Comparison of ENCODE assay signal across 11 cellular contexts in genomic region chr12:62251609-62251958, GRCh38. TPM values are rescaled to one million over a fixed set of nuclear protein-coding genes. Genes with fewer than 3 reads are reported as not detected.
DNase-seq lines count a peak whose midpoint lies in the region; ATAC-seq lines count a peak whose summit lies in the region.
"Had no signal": no experiment of that assay in that cellular context is flagged by ENCODE, and none has a peak within 500 bp of the region (broad histone marks: within the 10 kb centered on the region; RNA-seq: fewer than 3 reads in every experiment).

No MANE protein-coding gene starts in this region.

- peak overlapping the region; percentile 53 for H3K4me3 Mint-ChIP-seq in T-helper 1 cell treated with Interleukin-12 subunit alpha and Interleukin-12 subunit beta and Interleukin-4 antibody, amounts not matched to agents 30 μg/mL and 1 μg/mL, for 36 hours
- H3K4me3 Mint-ChIP-seq in natural killer cell treated with Interleukin-12 subunit alpha and Interleukin-12 subunit beta and Interleukin-15 and Interleukin-18, amount 100 ng/mL, for 72 hours = peak overlapping the region; percentile 53

- ATAC-seq in GM21717 (IDR thresholded peaks at IDR 0.05; ENCODE audit: unreplicated experiment) = peak; percentile 36
- peak; percentile 34 for ATAC-seq in HG03520 (IDR thresholded peaks at IDR 0.05; ENCODE audit: unreplicated experiment)
- no peak for ATAC-seq in natural killer cell treated with Interleukin-12 subunit alpha and Interleukin-12 subunit beta and Interleukin-15 and Interleukin-18, amount 100 ng/mL, for 72 hours
- ATAC-seq: A549 had no signal

- peak overlapping the region; percentile 98 for H3K27ac Mint-ChIP-seq in T-helper 1 cell treated with Interleukin-12 subunit alpha and Interleukin-12 subunit beta and Interleukin-4 antibody, amounts not matched to agents 30 μg/mL and 1 μg/mL, for 36 hours
- peak overlapping the region; percentile 56 to 63 for H3K27ac Mint-ChIP-seq in natural killer cell treated with Interleukin-12 subunit alpha and Interleukin-12 subunit beta and Interleukin-15 and Interleukin-18, amount 100 ng/mL, for 72 hours

- H3K9me3 Mint-ChIP-seq in T-helper 1 cell treated with Interleukin-12 subunit alpha and Interleukin-12 subunit beta and Interleukin-4 antibody, amounts not matched to agents 30 μg/mL and 1 μg/mL, for 36 hours = peaks cover 7% of the 10 kb centered on the region
- H3K9me3 Mint-ChIP-seq in natural killer cell treated with Interleukin-12 subunit alpha and Interleukin-12 subunit beta and Interleukin-15 and Interleukin-18, amount 100 ng/mL, for 72 hours = no peaks in the 10 kb centered on the region
- H3K9me3 Mint-ChIP-seq: naive B cell had no signal

- peaks cover 18% of the 10 kb centered on the region for H3K36me3 Mint-ChIP-seq in T-helper 1 cell treated with Interleukin-12 subunit alpha and Interleukin-12 subunit beta and Interleukin-4 antibody, amounts not matched to agents 30 μg/mL and 1 μg/mL, for 36 hours (ENCODE audit: low read depth)
- no peaks in the 10 kb centered on the region for H3K36me3 Mint-ChIP-seq in natural killer cell treated with Interleukin-12 subunit alpha and Interleukin-12 subunit beta and Interleukin-15 and Interleukin-18, amount 100 ng/mL, for 72 hours
- H3K36me3 Mint-ChIP-seq: naive B cell had no signal

- DNase-seq in T-helper 1 cell = no peak
- DNase-seq in natural killer cell treated with Interleukin-12 subunit alpha and Interleukin-12 subunit beta and Interleukin-15 and Interleukin-18, amount 100 ng/mL, for 72 hours (ENCODE audit: low spot score) = no peak
- DNase-seq in NCI-H1417 treated with DMSO at 0.1 percent for 48 hours (lab: John Stamatoyannopoulos, UW) = no peak
- no peak for DNase-seq in amniotic stem cell (lab: John Stamatoyannopoulos, UW)
- DNase-seq in GF-D8 (lab: John Stamatoyannopoulos, UW) = no peak
- DNase-seq: heart left ventricle, naive B cell had no signal

- H3K27me3 Mint-ChIP-seq in T-helper 1 cell treated with Interleukin-12 subunit alpha and Interleukin-12 subunit beta and Interleukin-4 antibody, amounts not matched to agents 30 μg/mL and 1 μg/mL, for 36 hours (ENCODE audit: low read depth) = no peaks in the 10 kb centered on the region
- no peaks in the 10 kb centered on the region for H3K27me3 Mint-ChIP-seq in natural killer cell treated with Interleukin-12 subunit alpha and Interleukin-12 subunit beta and Interleukin-15 and Interleukin-18, amount 100 ng/mL, for 72 hours

- peaks cover 34% of the 10 kb centered on the region for H3K4me1 Mint-ChIP-seq in T-helper 1 cell treated with Interleukin-12 subunit alpha and Interleukin-12 subunit beta and Interleukin-4 antibody, amounts not matched to agents 30 μg/mL and 1 μg/mL, for 36 hours (ENCODE audit: low read depth)
- peaks cover 18 to 24% of the 10 kb centered on the region in 2 donors for H3K4me1 Mint-ChIP-seq in natural killer cell treated with Interleukin-12 subunit alpha and Interleukin-12 subunit beta and Interleukin-15 and Interleukin-18, amount 100 ng/mL, for 72 hours (ENCODE audit: low read depth in 2 of 2)

RNA-seq across cellular contexts. Expression of gene USP15, which starts 8.6 kb away (rescaled TPM):
- 100 to 1,000 TPM; 154 to 159 TPM for total RNA-seq in natural killer cell treated with Interleukin-12 subunit alpha and Interleukin-12 subunit beta and Interleukin-15 and Interleukin-18, amount 100 ng/mL, for 72 hours

Comparison
In these comparisons a context has a peak if more than half of its experiments do, and no peak if none do; other contexts are left out.
1. ATAC-seq: peak in GM21717 (single experiment) and HG03520 (single experiment); none in natural killer cell treated with Interleukin-12 subunit alpha and Interleukin-12 subunit beta and Interleukin-15 and Interleukin-18, amount 100 ng/mL, for 72 hours (0 of 2).